Comparison of ENCODE assay signal across 9 cellular contexts in genomic region chr3:184540777-184541681, GRCh38. TPM values are rescaled to one million over a fixed set of nuclear protein-coding genes. Genes with fewer than 3 reads are reported as not detected.
DNase-seq lines count a peak whose midpoint lies in the region; ATAC-seq and TF ChIP-seq lines count a peak whose summit lies in the region.
"Had no signal": no experiment of that assay in that cellular context is flagged by ENCODE, and none has a peak within 500 bp of the region (broad histone marks: within the 10 kb centered on the region; RNA-seq: fewer than 3 reads in every experiment).

No MANE protein-coding gene starts in this region.

- peak; percentile 80 for TF ChIP-seq CTCF in NB4 (IDR thresholded peaks at IDR 0.05; ENCODE audit: low read depth, low read length)
- TF ChIP-seq CTCF in adrenal gland (IDR thresholded peaks at IDR 0.05), result peak; percentile 50 to 62 (median 52)

- H3K9me3 ChIP-seq in adrenal gland (replicated peaks in 1 of 3), result no peaks in the 10 kb centered on the region
- H3K9me3 ChIP-seq: SJSA1 had no signal

- no peaks in the 10 kb centered on the region for H3K36me3 ChIP-seq in adrenal gland (replicated peaks in 1 of 2)
- H3K36me3 ChIP-seq: SJSA1 had no signal

- peaks cover 0 to 5% of the 10 kb centered on the region in 2 donors for H3K4me1 ChIP-seq in adrenal gland (replicated peaks in 1 of 2)
- H3K4me1 ChIP-seq: SJSA1 had no signal

- DNase-seq in EH (ENCODE audit: low read depth) (peak; percentile 30), NB4 (ENCODE audit: low read depth) (peak; percentile 61), T-helper 1 cell (peak; percentile 44 to 77 (median 64)), adrenal gland (peak; percentile 43 to 79 (median 59)), iris pigment epithelial cell (ENCODE audit: low read depth) (peak; percentile 39), GF-D8 (lab: John Stamatoyannopoulos, UW) (no peak)
- DNase-seq in stimulated activated CD4-positive, alpha-beta T cell treated with anti-CD3 and anti-CD28 coated beads, Interleukin-4, amount 100 ng/mL, for 1 hour, result peak; percentile 78

- WGBS in adrenal gland, 4 donors, result 40 to 57% (median 43%) methylated on average over 12 to 14 of the region's 14 CpGs

- H3K27me3 ChIP-seq in adrenal gland, result peaks cover 5% of the 10 kb centered on the region

- TF ChIP-seq POLR2A in NB4 (IDR thresholded peaks at IDR 0.05; ENCODE audit: extremely low read depth, insufficient read length), result no peak
- TF ChIP-seq POLR2A in adrenal gland (IDR thresholded peaks at IDR 0.05), result no peak

- no peak for ATAC-seq in HG02642 (IDR thresholded peaks at IDR 0.05; ENCODE audit: poor library complexity, unreplicated experiment)

- no peak overlapping the region for H3K27ac ChIP-seq in adrenal gland
- H3K27ac ChIP-seq: SJSA1 had no signal

- intact Hi-C loops in adrenal gland (cut with DNase I), result loop anchor here (5.0 to 10.0 kb wide), 4 partner anchors 124 to 646 kb away; partner anchors contain the start of gene THPO (in 1 of the 2)

- no peak overlapping the region for H3K4me3 ChIP-seq in NB4 (ENCODE audit: low read depth, low read length)
- H3K4me3 ChIP-seq in adrenal gland, result no peak overlapping the region
- H3K4me3 ChIP-seq: SJSA1 had no signal

RNA-seq across cellular contexts. Expression of gene EPHB3, which starts 20.6 kb away (rescaled TPM):
- total RNA-seq in adrenal gland, result 1 to 10 TPM in 5 of 8 donors, under 1 TPM in 3; 0.52 to 3.1 (median 1.3) TPM
- polyA plus RNA-seq in adrenal gland, result 1 to 10 TPM in 2 of 3 donors, under 1 TPM in 1; 0.29 to 1.2 (median 1.0) TPM
